Comparison of ENCODE assay signal across 9 cellular contexts in the genomic region with DNA sequence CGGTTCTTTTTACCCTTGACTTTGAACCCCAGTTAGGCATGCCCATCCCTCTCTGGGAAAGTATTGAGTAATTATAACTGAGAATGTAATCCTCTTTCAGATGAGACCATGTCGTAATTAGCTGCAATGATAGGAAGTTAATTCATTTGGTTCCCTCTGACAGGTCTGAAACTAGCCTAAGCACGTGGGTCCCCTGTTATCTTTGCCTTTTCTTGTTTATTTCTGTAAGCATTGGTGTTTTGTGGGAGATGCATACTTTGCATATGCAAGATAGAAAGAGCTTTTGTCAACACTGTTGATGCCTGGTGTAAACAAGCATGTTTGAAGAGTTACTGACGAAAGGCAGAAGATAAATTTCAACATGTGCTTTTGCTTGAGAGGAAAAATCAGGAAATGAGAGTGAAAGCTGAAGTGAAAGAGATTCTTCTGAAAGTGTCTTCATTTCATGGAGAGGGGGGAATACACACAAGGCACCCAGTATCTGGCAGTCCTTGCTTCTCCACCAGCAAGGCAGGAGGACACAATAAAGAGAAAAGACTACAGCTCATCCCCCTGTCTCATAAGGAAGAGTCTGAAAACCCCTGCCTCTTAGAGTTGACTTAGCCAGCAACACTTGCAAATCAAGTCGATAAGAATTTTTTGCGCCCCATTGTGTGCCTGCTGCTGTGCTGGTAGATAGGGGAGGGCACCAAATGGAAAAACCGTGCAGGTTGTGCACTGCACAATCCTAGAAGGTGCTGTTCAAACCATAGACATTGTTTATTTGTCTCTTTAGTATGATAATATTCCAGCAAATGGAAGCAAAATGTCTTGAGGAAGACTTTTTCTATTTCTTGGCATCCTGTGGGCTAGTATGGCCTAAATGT.
DNase-seq lines count a peak whose midpoint lies in the region; ATAC-seq lines count a peak whose summit lies in the region.
"Had no signal": no experiment of that assay in that cellular context is flagged by ENCODE, and none has a peak within 500 bp of the region (broad histone marks: within the 10 kb centered on the region; RNA-seq: fewer than 3 reads in every experiment).

No MANE protein-coding gene starts in this region.

- peaks cover 0 to 11% (median 0%) of the 10 kb centered on the region in 7 donors for H3K9me3 Mint-ChIP-seq in naive B cell

- peak overlapping the region in 7 of 8 donors; percentile 31 to 79 (median 64) for H3K4me3 Mint-ChIP-seq in naive B cell

- peaks cover 0 to 12% (median 11%) of the 10 kb centered on the region in 3 donors for H3K27me3 Mint-ChIP-seq in naive B cell

- peaks cover 0 to 5% of the 10 kb centered on the region in 2 donors for H3K36me3 Mint-ChIP-seq in naive B cell

- H3K27ac Mint-ChIP-seq in naive B cell, result peak overlapping the region; percentile 5 to 80 (median 38)

- DNase-seq in NOMO-1 treated with DMSO at 0.1 percent for 48 hours (lab: John Stamatoyannopoulos, UW; ENCODE audit: unreplicated experiment) (peak; percentile 96), naive B cell (peak; percentile 59), KG1 (lab: John Stamatoyannopoulos, UW) (no peak), NCI-H510A (lab: John Stamatoyannopoulos, UW) (no peak), EL (no peak), cortex of kidney (lab: John Stamatoyannopoulos, UW) (no peak)
- DNase-seq: Kasumi-1 had no signal

- peaks cover 15 to 30% (median 25%) of the 10 kb centered on the region in 3 donors for H3K4me1 Mint-ChIP-seq in naive B cell

- peak; percentile 66 for ATAC-seq in GM19023 (IDR thresholded peaks at IDR 0.05; ENCODE audit: unreplicated experiment)
- ATAC-seq in HG02852 (IDR thresholded peaks at IDR 0.05; ENCODE audit: unreplicated experiment), result peak; percentile 71
- ATAC-seq in naive B cell (ENCODE audit: low read depth in 2 of 2), result peak; percentile 88 to 93

Comparison
In these comparisons a context has a peak if more than half of its experiments do, and no peak if none do; other contexts are left out.
1. DNase-seq: peak in NOMO-1 treated with DMSO at 0.1 percent for 48 hours (single experiment) and naive B cell (single experiment); none in KG1 (single experiment), NCI-H510A (single experiment), EL (single experiment) and cortex of kidney (single experiment).
2. Peak in every context shown above with its lines, with median percentiles within 50 percentile points of each other: ATAC-seq.